Comparison of ENCODE assay signal across 7 cellular contexts in genomic region chr16:85390511-85391174, GRCh38.
DNase-seq lines count a peak whose midpoint lies in the region; ATAC-seq and TF ChIP-seq lines count a peak whose summit lies in the region.

No MANE protein-coding gene starts in this region.

- 28 to 71% (median 53%) methylated on average over 22 to 24 of the region's 24 CpGs for WGBS in stomach, 5 donors

- peaks cover 6% of the 10 kb centered on the region for H3K27me3 Mint-ChIP-seq in HFFc6 (ENCODE audit: insufficient read depth)

- TF ChIP-seq POLR2A in stomach (IDR thresholded peaks at IDR 0.05) = no peak

- H3K4me1 ChIP-seq in RWPE2 (ENCODE audit: insufficient read depth, poor library complexity, severe bottlenecking) (peaks cover 27% of the 10 kb centered on the region), stomach (peaks cover 17 to 41% (median 29%) of the 10 kb centered on the region in 4 donors)

- intact Hi-C loops in Right ventricle myocardium superior (cut with DNase I) (no loop called here), stomach (cut with DNase I; ENCODE audit: low total_unique reads) (no loop called here)

- no peak overlapping the region for H3K4me3 ChIP-seq in RWPE2 (ENCODE audit: severe bottlenecking)
- H3K4me3 ChIP-seq in stomach = no peak overlapping the region

- TF ChIP-seq CTCF in HFFc6 (IDR thresholded peaks at IDR 0.05) (no peak), RWPE2 (IDR thresholded peaks at IDR 0.05; ENCODE audit: poor library complexity, severe bottlenecking) (no peak), stomach (IDR thresholded peaks at IDR 0.05) (no peak)

- ATAC-seq in RWPE2 (ENCODE audit: low read depth) (peak; percentile 73), Right ventricle myocardium superior (ENCODE audit: poor library complexity) (peak; percentile 76)

- H3K9me3 ChIP-seq in RWPE2 (ENCODE audit: severe bottlenecking) (no peaks in the 10 kb centered on the region), stomach (no peaks in the 10 kb centered on the region)

- peaks cover 13% of the 10 kb centered on the region for H3K36me3 Mint-ChIP-seq in HFFc6 (ENCODE audit: low read depth)

- H3K27me3 ChIP-seq in RWPE2 (ENCODE audit: insufficient read depth, poor library complexity, severe bottlenecking) (no peaks in the 10 kb centered on the region), stomach (no peaks in the 10 kb centered on the region)

- H3K36me3 ChIP-seq in RWPE2 (ENCODE audit: low read depth) (no peaks in the 10 kb centered on the region), stomach (no peaks in the 10 kb centered on the region)

- peak overlapping the region; percentile 42; the same call in 1 of the 2 replicates for H3K4me3 Mint-ChIP-seq in HFFc6

- H3K27ac Mint-ChIP-seq in HFFc6 = peak overlapping the region; percentile 75

- DNase-seq in HFFc6 (peak; percentile 92), RWPE2 (ENCODE audit: low spot score) (peak; percentile 94), Right ventricle myocardium superior (peak; percentile 86), stomach (peak; percentile 62), RKO (ENCODE audit: low spot score) (no peak), OCI-M1 (lab: John Stamatoyannopoulos, UW) (no peak)
- no peak for DNase-seq in activated CD4-positive, CD25-positive, alpha-beta regulatory T cell treated with anti-CD3 and anti-CD28 coated beads, Interleukin-2, amount 50 U/mL, for 72 hours

- H3K4me1 Mint-ChIP-seq in HFFc6 (ENCODE audit: low read depth) = peaks cover 48% of the 10 kb centered on the region

- H3K9me3 Mint-ChIP-seq in HFFc6 = peaks cover 4% of the 10 kb centered on the region

- TF ChIP-seq EP300 in stomach (IDR thresholded peaks at IDR 0.05) = no peak

- H3K27ac ChIP-seq in RWPE2 (ENCODE audit: poor library complexity, severe bottlenecking) = peak overlapping the region; percentile 73
- H3K27ac ChIP-seq in stomach = peak overlapping the region in 2 of 5 donors; percentile 46 to 56

Comparison
In these comparisons a context has a peak if more than half of its experiments do, and no peak if none do; other contexts are left out.
1. DNase-seq: peak in HFFc6 (single experiment), RWPE2 (single experiment), Right ventricle myocardium superior (single experiment) and stomach (single experiment); none in activated CD4-positive, CD25-positive, alpha-beta regulatory T cell treated with anti-CD3 and anti-CD28 coated beads, Interleukin-2, amount 50 U/mL, for 72 hours (single experiment), RKO (single experiment) and OCI-M1 (single experiment).